Comparison of ENCODE assay signal across 8 cellular contexts in the genomic region with DNA sequence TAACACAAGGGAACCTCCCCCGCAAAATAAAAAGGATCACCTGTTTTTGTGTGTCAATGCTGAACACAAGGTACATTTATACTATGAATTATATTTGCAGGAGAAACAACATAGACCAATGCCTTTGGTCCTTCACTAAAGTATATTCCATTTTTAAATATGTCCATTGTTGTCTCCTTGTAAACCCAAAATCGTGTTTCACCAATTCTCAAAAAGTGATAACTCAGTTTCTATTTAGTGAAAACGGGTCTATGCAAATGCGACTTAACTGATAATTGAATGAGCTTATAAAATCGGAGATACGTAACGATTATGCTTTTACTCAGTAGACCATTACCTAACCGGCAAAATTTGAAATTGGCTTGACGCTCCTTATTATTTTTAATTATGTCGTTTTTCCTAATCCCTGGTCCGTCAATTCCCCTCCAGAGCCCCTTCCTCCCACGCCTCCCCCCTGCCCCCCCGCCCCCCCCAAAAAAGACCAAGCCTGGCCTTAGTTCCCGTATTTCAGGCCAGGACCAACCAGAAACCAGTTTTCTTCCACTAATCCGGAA. TPM values are rescaled to one million over a fixed set of nuclear protein-coding genes. Genes with fewer than 3 reads are reported as not detected.
DNase-seq lines count a peak whose midpoint lies in the region; ATAC-seq and TF ChIP-seq lines count a peak whose summit lies in the region.

No MANE protein-coding gene starts in this region.

- H3K9me2 ChIP-seq in neural cell (ENCODE audit: insufficient read depth, low read length): no peaks in the 10 kb centered on the region

- TF ChIP-seq EP300 in neural cell (conservative IDR thresholded peaks at IDR 0.05; ENCODE audit: poor library complexity, severe bottlenecking): no peak

- H3K27me3 ChIP-seq in ectodermal cell (ENCODE audit: control insufficient read depth, insufficient read depth, low read length, poor library complexity, severe bottlenecking): no peaks in the 10 kb centered on the region
- no peaks in the 10 kb centered on the region for H3K27me3 ChIP-seq in neural cell (ENCODE audit: insufficient read depth, low read depth, low read length)

- TF ChIP-seq RAD21 in neural cell (conservative IDR thresholded peaks at IDR 0.05): no peak

- no peaks in the 10 kb centered on the region for H4K20me1 ChIP-seq in neural cell (ENCODE audit: insufficient read depth)

- H3K4me2 ChIP-seq in neural cell (ENCODE audit: low read length): peak overlapping the region; percentile 35

- H3K27ac ChIP-seq in ectodermal cell (ENCODE audit: insufficient read depth, low read depth, low read length, poor library complexity, severe bottlenecking) (no peak overlapping the region), neural cell (ENCODE audit: low read length) (peak overlapping the region; percentile 79)

- no peaks in the 10 kb centered on the region for H3F3A ChIP-seq in neural cell (ENCODE audit: insufficient read depth, low read length, poor library complexity, severe bottlenecking)

- ATAC-seq in GM19463 (IDR thresholded peaks at IDR 0.05; ENCODE audit: unreplicated experiment): no peak
- ATAC-seq in GM21367 (IDR thresholded peaks at IDR 0.05; ENCODE audit: unreplicated experiment): no peak
- ATAC-seq in HG03135 (IDR thresholded peaks at IDR 0.05; ENCODE audit: unreplicated experiment): no peak

- 2 to 4% methylated on average over 10 to 13 of the region's 15 CpGs for WGBS in ectodermal cell, 2 experiments

- TF ChIP-seq CTCF in GM12865 (IDR thresholded peaks at IDR 0.05; ENCODE audit: insufficient read depth, low read depth, low read length, missing control alignments) (no peak), neural cell (IDR thresholded peaks at IDR 0.05; ENCODE audit: poor library complexity, severe bottlenecking) (no peak)

- H3K4me3 ChIP-seq in GM12865 (ENCODE audit: low read depth, low read length): peak overlapping the region; percentile 89
- H3K4me3 ChIP-seq in ectodermal cell (ENCODE audit: insufficient read depth, low read depth, low read length): peak overlapping the region; percentile 58
- peak overlapping the region; percentile 76 for H3K4me3 ChIP-seq in neural cell (ENCODE audit: low read length)

- H3K4me1 ChIP-seq in ectodermal cell (ENCODE audit: control insufficient read depth, insufficient read depth, low read length): no peaks in the 10 kb centered on the region

- H3K79me2 ChIP-seq in neural cell (replicated peaks; ENCODE audit: insufficient read depth, low read length): peaks cover 26% of the 10 kb centered on the region

- DNase-seq in GM12865 (ENCODE audit: low read depth) (no peak), NCI-H748 treated with DMSO at 0.1 percent for 48 hours (lab: John Stamatoyannopoulos, UW) (peak; percentile 26), NCI-H2171 treated with DMSO at 0.1 percent for 48 hours (lab: John Stamatoyannopoulos, UW) (no peak)

- H3K36me3 ChIP-seq in ectodermal cell (ENCODE audit: control insufficient read depth, insufficient read depth, low read length) (no peaks in the 10 kb centered on the region), neural cell (ENCODE audit: insufficient read depth, low read length) (no peaks in the 10 kb centered on the region)

- H3K9me3 ChIP-seq in ectodermal cell (ENCODE audit: control insufficient read depth, low read length) (no peaks in the 10 kb centered on the region), neural cell (ENCODE audit: low read length) (no peaks in the 10 kb centered on the region)

- peak overlapping the region; percentile 40 for H2AFZ ChIP-seq in neural cell (ENCODE audit: low read depth, low read length)

- peak overlapping the region; percentile 57 for H3K9ac ChIP-seq in neural cell (ENCODE audit: low read length)

TF ChIP-seq in neural cell, 6 proteins besides CTCF, POLR2A, EP300 and RAD21:
- TF ChIP-seq EZH2 (IDR thresholded peaks at IDR 0.05; ENCODE audit: borderline replicate concordance, insufficient read depth, low read length, poor library complexity, severe bottlenecking): no peak
- TF ChIP-seq SMC3 (conservative IDR thresholded peaks at IDR 0.05; ENCODE audit: poor library complexity): no peak
- no peak for TF ChIP-seq MXI1 (conservative IDR thresholded peaks at IDR 0.05; ENCODE audit: poor library complexity, severe bottlenecking)
- TF ChIP-seq, protein P1, sequence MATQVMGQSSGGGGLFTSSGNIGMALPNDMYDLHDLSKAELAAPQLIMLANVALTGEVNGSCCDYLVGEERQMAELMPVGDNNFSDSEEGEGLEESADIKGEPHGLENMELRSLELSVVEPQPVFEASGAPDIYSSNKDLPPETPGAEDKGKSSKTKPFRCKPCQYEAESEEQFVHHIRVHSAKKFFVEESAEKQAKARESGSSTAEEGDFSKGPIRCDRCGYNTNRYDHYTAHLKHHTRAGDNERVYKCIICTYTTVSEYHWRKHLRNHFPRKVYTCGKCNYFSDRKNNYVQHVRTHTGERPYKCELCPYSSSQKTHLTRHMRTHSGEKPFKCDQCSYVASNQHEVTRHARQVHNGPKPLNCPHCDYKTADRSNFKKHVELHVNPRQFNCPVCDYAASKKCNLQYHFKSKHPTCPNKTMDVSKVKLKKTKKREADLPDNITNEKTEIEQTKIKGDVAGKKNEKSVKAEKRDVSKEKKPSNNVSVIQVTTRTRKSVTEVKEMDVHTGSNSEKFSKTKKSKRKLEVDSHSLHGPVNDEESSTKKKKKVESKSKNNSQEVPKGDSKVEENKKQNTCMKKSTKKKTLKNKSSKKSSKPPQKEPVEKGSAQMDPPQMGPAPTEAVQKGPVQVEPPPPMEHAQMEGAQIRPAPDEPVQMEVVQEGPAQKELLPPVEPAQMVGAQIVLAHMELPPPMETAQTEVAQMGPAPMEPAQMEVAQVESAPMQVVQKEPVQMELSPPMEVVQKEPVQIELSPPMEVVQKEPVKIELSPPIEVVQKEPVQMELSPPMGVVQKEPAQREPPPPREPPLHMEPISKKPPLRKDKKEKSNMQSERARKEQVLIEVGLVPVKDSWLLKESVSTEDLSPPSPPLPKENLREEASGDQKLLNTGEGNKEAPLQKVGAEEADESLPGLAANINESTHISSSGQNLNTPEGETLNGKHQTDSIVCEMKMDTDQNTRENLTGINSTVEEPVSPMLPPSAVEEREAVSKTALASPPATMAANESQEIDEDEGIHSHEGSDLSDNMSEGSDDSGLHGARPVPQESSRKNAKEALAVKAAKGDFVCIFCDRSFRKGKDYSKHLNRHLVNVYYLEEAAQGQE (IDR thresholded peaks at IDR 0.05; ENCODE audit: borderline replicate concordance): no peak
- TF ChIP-seq TAF1 (IDR thresholded peaks at IDR 0.05; ENCODE audit: low read depth): no peak
- no peak for TF ChIP-seq POLR2AphosphoS5 (IDR thresholded peaks at IDR 0.05)

RNA-seq across cellular contexts. Expression of a gene that starts 2.0 kb away (rescaled TPM):
- polyA plus RNA-seq in ectodermal cell (2013, experiment 1 of 4): 25.0 TPM
- 25.9 TPM for polyA plus RNA-seq in ectodermal cell (2013, experiment 2 of 4)
- polyA plus RNA-seq in ectodermal cell (2013, experiment 3 of 4): 15.1 TPM
- polyA plus RNA-seq in ectodermal cell (2013, experiment 4 of 4): 18.8 TPM
- 10.7 and 12.7 TPM in 2 replicates for polyA plus RNA-seq in neural cell
- 73.8 and 90.6 TPM in 2 replicates for polyA minus RNA-seq in neural cell
